In genomic region chr5:34542818-34543217, GRCh38 we compare ENCODE assay signal across 18 cellular contexts.
A peak's percentile ranks its signal among the peaks of the same experiment; 100 is the strongest.
DNase-seq lines count a peak whose midpoint lies in the region; ATAC-seq and TF ChIP-seq lines count a peak whose summit lies in the region.
"Had no signal": no experiment of that assay in that cellular context is flagged by ENCODE, and none has a peak within 500 bp of the region (broad histone marks: within the 10 kb centered on the region; RNA-seq: fewer than 3 reads in every experiment).

No MANE protein-coding gene starts in this region.

- H2BK120ac ChIP-seq in H9 (ENCODE audit: low read depth, low read length, poor library complexity, severe bottlenecking), result peak overlapping the region; percentile 25

- H4K20me1 ChIP-seq in H9 (ENCODE audit: control insufficient read depth, insufficient read depth, insufficient read length), result no peaks in the 10 kb centered on the region
- H4K20me1 ChIP-seq: BLaER1 had no signal

- no peak overlapping the region for H3K56ac ChIP-seq in H9 (ENCODE audit: insufficient read length, low read depth, low read length)

- no peak overlapping the region for H2AK5ac ChIP-seq in H9 (ENCODE audit: insufficient read length, low read length)

- TF ChIP-seq CTCF in H9 (conservative IDR thresholded peaks at IDR 0.05), result no peak

- H4K5ac ChIP-seq in H9 (ENCODE audit: insufficient read length, low read depth, low read length), result no peak overlapping the region

- ATAC-seq in activated T-helper 17 cell treated with anti-CD3 and anti-CD28 coated beads, Interleukin-2, amount 50 U/mL, for 72 hours (replicated peaks), result peak; percentile 39
- ATAC-seq in stimulated activated naive CD8-positive, alpha-beta T cell treated with anti-CD3 and anti-CD28 coated beads, Interleukin-15, Interleukin-2, amounts not matched to agents 100 U/mL and 50 U/mL, for 24 hours, result peak; percentile 49
- ATAC-seq: CD8-positive, alpha-beta T cell; HCT116 had no signal

- no peak overlapping the region for H3K27ac ChIP-seq in H9 (ENCODE audit: insufficient read length, low read depth, low read length)
- H3K27ac ChIP-seq: BLaER1, C4-2B had no signal

- no CpG with 5 or more reads among the region's 1 CpG for WGBS in H9 (ENCODE audit: extremely low coverage, insufficient read length, low lambda C conversion rate)

- no peak overlapping the region for H2BK12ac ChIP-seq in H9 (ENCODE audit: insufficient read length, low read depth, low read length)

- H2AFZ ChIP-seq in H9 (ENCODE audit: low read length), result no peak overlapping the region

- no peak overlapping the region for H3K4me2 ChIP-seq in H9 (ENCODE audit: insufficient read depth, insufficient read length, low read length)
- H3K4me2 ChIP-seq: BLaER1 had no signal

- H3K23me2 ChIP-seq in H9 (ENCODE audit: insufficient read length, low read depth, low read length, poor library complexity, severe bottlenecking), result no peaks in the 10 kb centered on the region

- no peak overlapping the region for H3K9ac ChIP-seq in H9 (ENCODE audit: extremely low read depth, insufficient read length, low read length)
- H3K9ac ChIP-seq: BLaER1 had no signal

- H4K8ac ChIP-seq in H9 (replicated peaks; ENCODE audit: insufficient read length, low read depth, low read length), result no peak overlapping the region

- no peaks in the 10 kb centered on the region for H3K79me1 ChIP-seq in H9 (ENCODE audit: insufficient read depth, low read depth, low read length, poor library complexity, severe bottlenecking)

- H3K4me1 ChIP-seq in H9 (ENCODE audit: insufficient read depth, low read length), result peaks cover 3% of the 10 kb centered on the region; the same call in 1 of the 2 replicates
- H3K4me1 ChIP-seq: BLaER1, Caco-2 had no signal

- H3K27ac Mint-ChIP-seq in H9, result no peak overlapping the region; a peak in 1 of 7 replicates
- no peak overlapping the region for H3K27ac Mint-ChIP-seq in activated T-helper 17 cell treated with anti-CD3 and anti-CD28 coated beads, Interleukin-2, amount 50 U/mL, for 72 hours
- H3K27ac Mint-ChIP-seq: B cell; CD8-positive, alpha-beta T cell had no signal

- H3T11ph ChIP-seq in H9 (ENCODE audit: low read length), result no peak overlapping the region

- H3K4me1 Mint-ChIP-seq in H9, result peaks cover 34 to 37% of the 10 kb centered on the region in 2 experiments
- H3K4me1 Mint-ChIP-seq in activated T-helper 17 cell treated with anti-CD3 and anti-CD28 coated beads, Interleukin-2, amount 50 U/mL, for 72 hours, result no peaks in the 10 kb centered on the region
- H3K4me1 Mint-ChIP-seq: B cell; CD4-positive, CD25-positive, alpha-beta regulatory T cell had no signal

- no peaks in the 10 kb centered on the region for H3K79me2 ChIP-seq in H9 (ENCODE audit: insufficient read depth, low read length)

- H3K36me3 Mint-ChIP-seq in H9 (ENCODE audit: insufficient read depth in 1 of 3, low read depth in 3 of 3), result peaks cover 45 to 63% (median 46%) of the 10 kb centered on the region in 3 experiments
- no peaks in the 10 kb centered on the region for H3K36me3 Mint-ChIP-seq in activated T-helper 17 cell treated with anti-CD3 and anti-CD28 coated beads, Interleukin-2, amount 50 U/mL, for 72 hours (ENCODE audit: low read depth)
- H3K36me3 Mint-ChIP-seq: CD4-positive, CD25-positive, alpha-beta regulatory T cell; CD8-positive, alpha-beta T cell had no signal

- H3K23ac ChIP-seq in H9 (ENCODE audit: insufficient read length, low read depth, low read length), result no peak overlapping the region

- H3K14ac ChIP-seq in H9 (ENCODE audit: insufficient read depth, low read length), result no peak overlapping the region

- no peak for DNase-seq in H9
- no peak for DNase-seq in stimulated activated naive CD8-positive, alpha-beta T cell treated with anti-CD3 and anti-CD28 coated beads, Interleukin-15, Interleukin-2, amounts not matched to agents 100 U/mL and 50 U/mL, for 24 hours
- no peak for DNase-seq in NCI-H446 (lab: John Stamatoyannopoulos, UW)
- no peak for DNase-seq in GF-D8 (lab: John Stamatoyannopoulos, UW)
- DNase-seq in DMS79 (lab: John Stamatoyannopoulos, UW), result no peak
- DNase-seq: Caco-2; CD4-positive, CD25-positive, alpha-beta regulatory T cell; CD8-positive, alpha-beta T cell; DMS153; EL; GDM1; GOT3; H7 had no signal

- no peak overlapping the region for H3K18ac ChIP-seq in H9 (ENCODE audit: insufficient read length, low read depth, low read length)

- no peak overlapping the region for H2BK20ac ChIP-seq in H9 (ENCODE audit: low read depth, low read length, poor library complexity, severe bottlenecking)

- H3K9me3 Mint-ChIP-seq in H9, result peaks cover 60 to 63% of the 10 kb centered on the region in 2 experiments
- H3K9me3 Mint-ChIP-seq in activated T-helper 17 cell treated with anti-CD3 and anti-CD28 coated beads, Interleukin-2, amount 50 U/mL, for 72 hours, result peaks cover 15% of the 10 kb centered on the region

- peaks cover 2% of the 10 kb centered on the region; the same call in 1 of the 2 replicates for H3K27me3 Mint-ChIP-seq in H9 (ENCODE audit: low read depth)
- H3K27me3 Mint-ChIP-seq in activated T-helper 17 cell treated with anti-CD3 and anti-CD28 coated beads, Interleukin-2, amount 50 U/mL, for 72 hours, result peaks cover 50% of the 10 kb centered on the region

- no peak overlapping the region for H3K4ac ChIP-seq in H9 (ENCODE audit: low read depth, low read length)

- H3K27me3 ChIP-seq in H9 (ENCODE audit: insufficient read depth, low read length), result no peaks in the 10 kb centered on the region
- H3K27me3 ChIP-seq: BLaER1 had no signal

- H3K4me3 Mint-ChIP-seq in H9, result no peak overlapping the region
- no peak overlapping the region for H3K4me3 Mint-ChIP-seq in activated T-helper 17 cell treated with anti-CD3 and anti-CD28 coated beads, Interleukin-2, amount 50 U/mL, for 72 hours
- H3K4me3 Mint-ChIP-seq: B cell; CD4-positive, CD25-positive, alpha-beta regulatory T cell; CD8-positive, alpha-beta T cell had no signal

- H3K9me3 ChIP-seq in H9 (ENCODE audit: control insufficient read depth, low read depth, low read length), result peaks cover 39% of the 10 kb centered on the region

- no peak overlapping the region for H2BK5ac ChIP-seq in H9 (ENCODE audit: insufficient read length, low read length)

- no peak overlapping the region for H2BK15ac ChIP-seq in H9 (ENCODE audit: low read depth, low read length)

- no peak overlapping the region for H4K91ac ChIP-seq in H9 (ENCODE audit: insufficient read length, low read depth, low read length)
